In genomic region chr4:153434190-153434589, GRCh38 we compare ENCODE assay signal across 15 cellular contexts. TPM values are rescaled to one million over a fixed set of nuclear protein-coding genes. Genes with fewer than 3 reads are reported as not detected.
A peak's percentile ranks its signal among the peaks of the same experiment; 100 is the strongest.
DNase-seq lines count a peak whose midpoint lies in the region; ATAC-seq and TF ChIP-seq lines count a peak whose summit lies in the region.
"Had no signal": no experiment of that assay in that cellular context is flagged by ENCODE, and none has a peak within 500 bp of the region (broad histone marks: within the 10 kb centered on the region; RNA-seq: fewer than 3 reads in every experiment).

No MANE protein-coding gene starts in this region.

- peaks cover 42% of the 10 kb centered on the region for H3K27me3 ChIP-seq in MM.1S (replicated peaks; ENCODE audit: insufficient read depth, low read length)
- H3K27me3 ChIP-seq in left ventricle myocardium inferior (ENCODE audit: low read depth) = no peaks in the 10 kb centered on the region
- H3K27me3 ChIP-seq: heart right ventricle, right atrium auricular region had no signal

- peaks cover 17% of the 10 kb centered on the region for H3K4me1 ChIP-seq in MM.1S (ENCODE audit: low read length)
- H3K4me1 ChIP-seq in left ventricle myocardium inferior = no peaks in the 10 kb centered on the region
- H3K4me1 ChIP-seq: right atrium auricular region had no signal

- no peak for TF ChIP-seq CTCF in MM.1S (IDR thresholded peaks at IDR 0.05; ENCODE audit: low read length)
- TF ChIP-seq CTCF in left ventricle myocardium inferior (IDR thresholded peaks at IDR 0.05; ENCODE audit: borderline replicate concordance) = no peak

- H3K36me3 Mint-ChIP-seq in activated naive CD4-positive, alpha-beta T cell treated with anti-CD3 and anti-CD28 coated beads for 36 hours (ENCODE audit: low read depth) = no peaks in the 10 kb centered on the region
- peaks cover 1% of the 10 kb centered on the region for H3K36me3 Mint-ChIP-seq in activated naive CD8-positive, alpha-beta T cell treated with anti-CD3 and anti-CD28 coated beads for 36 hours
- no peaks in the 10 kb centered on the region for H3K36me3 Mint-ChIP-seq in stimulated activated naive B cell treated with anti-CD40 and anti-IgM and Interleukin-4, amounts not matched to agents 10 μg/mL and 1 μg/mL and 100 μg/mL, for 72 hours

- H3K9me2 ChIP-seq in MM.1S (replicated peaks; ENCODE audit: insufficient read depth, low read length) = no peaks in the 10 kb centered on the region

- H3F3A ChIP-seq in MM.1S (ENCODE audit: insufficient read depth, low read length) = peaks cover 19% of the 10 kb centered on the region

- peak overlapping the region; percentile 78 for H3K4me3 Mint-ChIP-seq in activated naive CD4-positive, alpha-beta T cell treated with anti-CD3 and anti-CD28 coated beads for 36 hours
- peak overlapping the region; percentile 77 for H3K4me3 Mint-ChIP-seq in activated naive CD8-positive, alpha-beta T cell treated with anti-CD3 and anti-CD28 coated beads for 36 hours
- peak overlapping the region; percentile 85 to 86 for H3K4me3 Mint-ChIP-seq in stimulated activated naive B cell treated with anti-CD40 and anti-IgM and Interleukin-4, amounts not matched to agents 10 μg/mL and 1 μg/mL and 100 μg/mL, for 72 hours

- no peak overlapping the region for H2AFZ ChIP-seq in MM.1S (ENCODE audit: low read length)

- H3K9me3 ChIP-seq in MM.1S (replicated peaks; ENCODE audit: insufficient read depth, low read length) = no peaks in the 10 kb centered on the region
- H3K9me3 ChIP-seq in left ventricle myocardium inferior (replicated peaks) = no peaks in the 10 kb centered on the region
- H3K9me3 ChIP-seq: heart right ventricle, right atrium auricular region had no signal

- no peak for DNase-seq in activated naive CD4-positive, alpha-beta T cell treated with anti-CD3 and anti-CD28 coated beads for 36 hours
- DNase-seq in activated naive CD4-positive, alpha-beta T cell treated with Interleukin-2 at 50 U/mL for 16 hours = no peak
- DNase-seq in MM.1S (no peak), HuH-7 (ENCODE audit: low spot score) (no peak), left ventricle myocardium inferior (no peak)
- no peak for DNase-seq in activated naive CD8-positive, alpha-beta T cell treated with anti-CD3 and anti-CD28 coated beads for 36 hours
- no peak for DNase-seq in stimulated activated naive B cell treated with anti-CD40 and anti-IgM and Interleukin-4, amounts not matched to agents 10 μg/mL and 1 μg/mL and 100 μg/mL, for 72 hours
- DNase-seq: activated CD8-positive, alpha-beta memory T cell treated with anti-CD3 and anti-CD28 coated beads, Interleukin-2, amount 50 U/mL, for 48 hours; effector CD8-positive, alpha-beta T cell; heart right ventricle; islet precursor cell; NCI-H1048; NCI-H774 had no signal

- H3K4me2 ChIP-seq in MM.1S (ENCODE audit: low read depth, low read length) = peak overlapping the region; percentile 71

- H3K27me3 Mint-ChIP-seq in activated naive CD4-positive, alpha-beta T cell treated with anti-CD3 and anti-CD28 coated beads for 36 hours (ENCODE audit: low read depth) = no peaks in the 10 kb centered on the region
- H3K27me3 Mint-ChIP-seq in activated naive CD8-positive, alpha-beta T cell treated with anti-CD3 and anti-CD28 coated beads for 36 hours = no peaks in the 10 kb centered on the region
- H3K27me3 Mint-ChIP-seq in stimulated activated naive B cell treated with anti-CD40 and anti-IgM and Interleukin-4, amounts not matched to agents 10 μg/mL and 1 μg/mL and 100 μg/mL, for 72 hours = no peaks in the 10 kb centered on the region

- H3K27ac ChIP-seq in MM.1S (ENCODE audit: low read length) (no peak overlapping the region), left ventricle myocardium inferior (replicated peaks) (no peak overlapping the region)
- H3K27ac ChIP-seq: right atrium auricular region had no signal

- H4K20me1 ChIP-seq in MM.1S (ENCODE audit: insufficient read depth, low read length) = no peaks in the 10 kb centered on the region

- H3K9me3 Mint-ChIP-seq in activated naive CD4-positive, alpha-beta T cell treated with anti-CD3 and anti-CD28 coated beads for 36 hours = no peaks in the 10 kb centered on the region
- no peaks in the 10 kb centered on the region for H3K9me3 Mint-ChIP-seq in activated naive CD8-positive, alpha-beta T cell treated with anti-CD3 and anti-CD28 coated beads for 36 hours
- H3K9me3 Mint-ChIP-seq in stimulated activated naive B cell treated with anti-CD40 and anti-IgM and Interleukin-4, amounts not matched to agents 10 μg/mL and 1 μg/mL and 100 μg/mL, for 72 hours = no peaks in the 10 kb centered on the region

- CTCF ChIA-PET in activated naive CD4-positive, alpha-beta T cell treated with anti-CD3 and anti-CD28 coated beads for 36 hours (lab: Charles Lee) = interaction anchor here (0.9 to 2.5 kb wide), 7 partner anchors 32 to 272 kb away, joined by 3 to 11 read pairs (median 4); partner anchors contain the start of gene TMEM131L

- no peaks in the 10 kb centered on the region for H3K36me3 ChIP-seq in MM.1S (replicated peaks; ENCODE audit: insufficient read depth, low read length)
- H3K36me3 ChIP-seq in left ventricle myocardium inferior = no peaks in the 10 kb centered on the region
- H3K36me3 ChIP-seq: heart right ventricle, right atrium auricular region had no signal

- H3K4me3 ChIP-seq in MM.1S (ENCODE audit: low read length) (no peak overlapping the region), left ventricle myocardium inferior (no peak overlapping the region)

- no peaks in the 10 kb centered on the region for H3K79me2 ChIP-seq in MM.1S (ENCODE audit: low read length)

- intact Hi-C loops in activated naive CD4-positive, alpha-beta T cell treated with anti-CD3 and anti-CD28 coated beads for 36 hours (cut with micrococcal nuclease) = no loop called here
- intact Hi-C loops in left ventricle myocardium inferior (cut with micrococcal nuclease) = loop anchor here (5.0 kb wide), 1 partner anchor 143 kb away; no protein-coding TSS in a partner anchor

- no peak overlapping the region for H3K9ac ChIP-seq in MM.1S (ENCODE audit: low read length)

- ATAC-seq in stimulated activated naive B cell treated with anti-CD40 and anti-IgM and Interleukin-4, amounts not matched to agents 10 μg/mL and 1 μg/mL and 100 μg/mL, for 72 hours (replicated peaks) = no peak
- no peak for ATAC-seq in HG02885 (IDR thresholded peaks at IDR 0.05; ENCODE audit: poor library complexity, unreplicated experiment)

- peak overlapping the region; percentile 91 for H3K27ac Mint-ChIP-seq in activated naive CD4-positive, alpha-beta T cell treated with anti-CD3 and anti-CD28 coated beads for 36 hours
- peak overlapping the region; percentile 91 for H3K27ac Mint-ChIP-seq in activated naive CD8-positive, alpha-beta T cell treated with anti-CD3 and anti-CD28 coated beads for 36 hours
- H3K27ac Mint-ChIP-seq in stimulated activated naive B cell treated with anti-CD40 and anti-IgM and Interleukin-4, amounts not matched to agents 10 μg/mL and 1 μg/mL and 100 μg/mL, for 72 hours = peak overlapping the region; percentile 14

- H3K4me1 Mint-ChIP-seq in activated naive CD4-positive, alpha-beta T cell treated with anti-CD3 and anti-CD28 coated beads for 36 hours (ENCODE audit: low read depth) = peaks cover 76% of the 10 kb centered on the region
- H3K4me1 Mint-ChIP-seq in activated naive CD8-positive, alpha-beta T cell treated with anti-CD3 and anti-CD28 coated beads for 36 hours = peaks cover 59% of the 10 kb centered on the region
- H3K4me1 Mint-ChIP-seq in stimulated activated naive B cell treated with anti-CD40 and anti-IgM and Interleukin-4, amounts not matched to agents 10 μg/mL and 1 μg/mL and 100 μg/mL, for 72 hours = peaks cover 36 to 77% of the 10 kb centered on the region in 2 donors

RNA-seq across cellular contexts. Expression of gene TMEM131L, which starts 32.0 kb away (rescaled TPM):
- 10 to 100 TPM; 37.6 to 41.6 TPM for total RNA-seq in activated naive CD4-positive, alpha-beta T cell treated with anti-CD3 and anti-CD28 coated beads for 36 hours
- total RNA-seq in activated naive CD8-positive, alpha-beta T cell treated with anti-CD3 and anti-CD28 coated beads for 36 hours = 10 to 100 TPM; 45.4 to 48.1 TPM
- 14.9 TPM for total RNA-seq in left ventricle myocardium inferior

Comparison
In these comparisons a context has a peak if more than half of its experiments do, and no peak if none do; other contexts are left out.
1. H3K27ac Mint-ChIP-seq: peak in every context shown above with its lines; median percentile 91 in activated naive CD4-positive, alpha-beta T cell treated with anti-CD3 and anti-CD28 coated beads for 36 hours; 91 in activated naive CD8-positive, alpha-beta T cell treated with anti-CD3 and anti-CD28 coated beads for 36 hours; 14 in stimulated activated naive B cell treated with anti-CD40 and anti-IgM and Interleukin-4, amounts not matched to agents 10 μg/mL and 1 μg/mL and 100 μg/mL, for 72 hours.